Comparison of ENCODE assay signal across 12 cellular contexts in genomic region chr19:6023085-6023682, GRCh38. TPM values are rescaled to one million over a fixed set of nuclear protein-coding genes. Genes with fewer than 3 reads are reported as not detected.
A peak's percentile ranks its signal among the peaks of the same experiment; 100 is the strongest.
DNase-seq lines count a peak whose midpoint lies in the region; ATAC-seq and TF ChIP-seq lines count a peak whose summit lies in the region.
"Had no signal": no experiment of that assay in that cellular context is flagged by ENCODE, and none has a peak within 500 bp of the region (broad histone marks: within the 10 kb centered on the region; RNA-seq: fewer than 3 reads in every experiment).

No MANE protein-coding gene starts in this region.

- H2BK12ac ChIP-seq in H9 (ENCODE audit: insufficient read length, low read depth, low read length) = no peak overlapping the region

- no peak overlapping the region for H3K23ac ChIP-seq in H9 (ENCODE audit: insufficient read length, low read depth, low read length)

- H2BK5ac ChIP-seq in H9 (ENCODE audit: insufficient read length, low read length) = no peak overlapping the region

- H2BK120ac ChIP-seq in H9 (ENCODE audit: low read depth, low read length, poor library complexity, severe bottlenecking) = no peak overlapping the region

- no CpG with 5 or more reads among the region's 21 CpGs for WGBS in H9 (ENCODE audit: extremely low coverage, insufficient read length, low lambda C conversion rate)

- H2BK15ac ChIP-seq in H9 (ENCODE audit: low read depth, low read length) = no peak overlapping the region

- H3K9me3 Mint-ChIP-seq in H9 = no peaks in the 10 kb centered on the region; a peak in 1 of 5 replicates

- H4K5ac ChIP-seq in H9 (ENCODE audit: insufficient read length, low read depth, low read length) = no peak overlapping the region

- H3K36me3 Mint-ChIP-seq in H9 (ENCODE audit: insufficient read depth in 1 of 3, low read depth in 3 of 3) = no peaks in the 10 kb centered on the region

- intact Hi-C loops in left ventricle myocardium superior (cut with micrococcal nuclease) = loop anchor here (2.0 kb wide), 1 partner anchor 36 kb away; no protein-coding TSS in a partner anchor

- TF ChIP-seq CTCF in H9 (conservative IDR thresholded peaks at IDR 0.05) = no peak

- no peak overlapping the region for H3K56ac ChIP-seq in H9 (ENCODE audit: insufficient read length, low read depth, low read length)

- H3K27me3 Mint-ChIP-seq in H9 (ENCODE audit: low read depth) = peaks cover 50% of the 10 kb centered on the region

- H4K91ac ChIP-seq in H9 (ENCODE audit: insufficient read length, low read depth, low read length) = no peak overlapping the region

- peak; percentile 53 for DNase-seq in DMS53 (lab: John Stamatoyannopoulos, UW)
- DNase-seq in DMS53 treated with DMSO at 0.1 percent for 48 hours (lab: John Stamatoyannopoulos, UW; ENCODE audit: unreplicated experiment) = no peak
- peak; percentile 35 for DNase-seq in amniotic epithelial cell (ENCODE audit: low read depth)
- DNase-seq in left ventricle myocardium superior = no peak
- peak; percentile 47 for DNase-seq in stromal cell of bone marrow (ENCODE audit: low read depth)
- no peak for DNase-seq in H9
- DNase-seq in GF-D8 (lab: John Stamatoyannopoulos, UW) = no peak
- DNase-seq in mucosa of gallbladder (ENCODE audit: low spot score) = no peak
- DNase-seq: central memory CD4-positive, alpha-beta T cell; NCI-H1436 treated with DMSO at 0.1 percent for 48 hours; SIG-M5 had no signal

- no peak overlapping the region for H3K4ac ChIP-seq in H9 (ENCODE audit: low read depth, low read length)

- no peak overlapping the region for H2AK5ac ChIP-seq in H9 (ENCODE audit: insufficient read length, low read length)

- no peaks in the 10 kb centered on the region for H3K23me2 ChIP-seq in H9 (ENCODE audit: insufficient read length, low read depth, low read length, poor library complexity, severe bottlenecking)

- H4K20me1 ChIP-seq in H9 (ENCODE audit: control insufficient read depth, insufficient read depth, insufficient read length) = no peaks in the 10 kb centered on the region

- H3K79me2 ChIP-seq in H9 (ENCODE audit: insufficient read depth, low read length) = no peaks in the 10 kb centered on the region

- no peak overlapping the region for H2AFZ ChIP-seq in H9 (ENCODE audit: low read length)

- H2BK20ac ChIP-seq in H9 (ENCODE audit: low read depth, low read length, poor library complexity, severe bottlenecking) = no peak overlapping the region

- ATAC-seq in left ventricle myocardium superior = peak; percentile 13

- no peak overlapping the region for H3K9ac ChIP-seq in H9 (ENCODE audit: extremely low read depth, insufficient read length, low read length)

- peaks cover 9 to 27% of the 10 kb centered on the region in 2 experiments; a peak in 3 of 4 replicates for H3K4me1 Mint-ChIP-seq in H9

- H3K27ac Mint-ChIP-seq in H9 = no peak overlapping the region; a peak in 1 of 7 replicates

- H3K9me3 ChIP-seq in H9 (ENCODE audit: control insufficient read depth, low read depth, low read length) = no peaks in the 10 kb centered on the region

- H3K18ac ChIP-seq in H9 (ENCODE audit: insufficient read length, low read depth, low read length) = no peak overlapping the region

- no peak overlapping the region for H3K27ac ChIP-seq in H9 (ENCODE audit: insufficient read length, low read depth, low read length)
- H3K27ac ChIP-seq: 22Rv1 had no signal

- no peaks in the 10 kb centered on the region for H3K4me1 ChIP-seq in H9 (ENCODE audit: insufficient read depth, low read length)

- no peak overlapping the region for H4K8ac ChIP-seq in H9 (replicated peaks; ENCODE audit: insufficient read length, low read depth, low read length)

- H3K14ac ChIP-seq in H9 (ENCODE audit: insufficient read depth, low read length) = no peak overlapping the region

- H3K27me3 ChIP-seq in H9 (ENCODE audit: insufficient read depth, low read length) = no peaks in the 10 kb centered on the region; the same call in 1 of the 2 replicates

- H3K79me1 ChIP-seq in H9 (ENCODE audit: insufficient read depth, low read depth, low read length, poor library complexity, severe bottlenecking) = no peaks in the 10 kb centered on the region

- no peak overlapping the region for H3K4me3 Mint-ChIP-seq in H9

- H3T11ph ChIP-seq in H9 (ENCODE audit: low read length) = no peak overlapping the region

- no peak overlapping the region for H3K4me2 ChIP-seq in H9 (ENCODE audit: insufficient read depth, insufficient read length, low read length)

RNA-seq across cellular contexts. Expression of gene RANBP3, which starts 45.2 kb away (rescaled TPM):
- total RNA-seq in left ventricle myocardium superior (76.6 TPM), H9 (2021) (86.5 and 89.9 TPM in 2 replicates), mucosa of gallbladder (75.5 TPM)

Comparison
In these comparisons a context has a peak if more than half of its experiments do, and no peak if none do; other contexts are left out.
1. DNase-seq: peak in DMS53 (single experiment), amniotic epithelial cell (single experiment) and stromal cell of bone marrow (single experiment); none in DMS53 treated with DMSO at 0.1 percent for 48 hours (single experiment), left ventricle myocardium superior (single experiment), H9 (single experiment), GF-D8 (single experiment) and mucosa of gallbladder (single experiment).